Comparison of ENCODE assay signal across 32 cellular contexts in genomic region chr3:79039192-79039591, GRCh38.
DNase-seq lines count a peak whose midpoint lies in the region; ATAC-seq, FAIRE-seq and TF ChIP-seq lines count a peak whose summit lies in the region.
"Had no signal": no experiment of that assay in that cellular context is flagged by ENCODE, and none has a peak within 500 bp of the region (broad histone marks: within the 10 kb centered on the region; RNA-seq: fewer than 3 reads in every experiment).

No MANE protein-coding gene starts in this region.

- H3K27ac ChIP-seq in astrocyte (ENCODE audit: low read depth, low read length): no peak overlapping the region
- H3K27ac ChIP-seq: HL-60, right atrium auricular region, SJCRH30, spleen, thoracic aorta had no signal

- peaks cover 10% of the 10 kb centered on the region for H3K4me1 Mint-ChIP-seq in astrocyte (ENCODE audit: low read depth, unreplicated experiment)
- H3K4me1 Mint-ChIP-seq in osteocyte (ENCODE audit: unreplicated experiment): peaks cover 4% of the 10 kb centered on the region
- H3K4me1 Mint-ChIP-seq: activated naive CD8-positive, alpha-beta T cell treated with anti-CD3 and anti-CD28 coated beads for 36 hours; CD4-positive, CD25-positive, alpha-beta regulatory T cell; memory B cell; neural crest cell; stimulated activated naive CD8-positive, alpha-beta T cell treated with anti-CD3 and anti-CD28 coated beads, Interleukin-15, amount 100 ng/mL, for 72 hours had no signal

- H3K9me3 Mint-ChIP-seq in astrocyte (ENCODE audit: unreplicated experiment): no peaks in the 10 kb centered on the region
- H3K9me3 Mint-ChIP-seq in osteocyte (ENCODE audit: unreplicated experiment): no peaks in the 10 kb centered on the region
- H3K9me3 Mint-ChIP-seq in activated naive CD4-positive, alpha-beta T cell treated with anti-CD3 and anti-CD28 coated beads, Interleukin-2, amount 50 U/mL, for 72 hours: peaks cover 7 to 12% of the 10 kb centered on the region in 2 donors
- H3K9me3 Mint-ChIP-seq: activated naive CD8-positive, alpha-beta T cell treated with anti-CD3 and anti-CD28 coated beads for 36 hours; memory B cell; neural crest cell; stimulated activated naive CD8-positive, alpha-beta T cell treated with anti-CD3 and anti-CD28 coated beads, Interleukin-15, amount 100 ng/mL, for 72 hours had no signal

- no peaks in the 10 kb centered on the region for H3K79me2 ChIP-seq in astrocyte (ENCODE audit: insufficient read depth, low read length)

- no peaks in the 10 kb centered on the region for H3K36me3 ChIP-seq in astrocyte (ENCODE audit: insufficient read depth, low read length)
- H3K36me3 ChIP-seq: right atrium auricular region, SJCRH30, spleen, thoracic aorta had no signal

- H3K4me3 ChIP-seq in AG10803 (ENCODE audit: low read length): no peak overlapping the region
- H3K4me3 ChIP-seq in astrocyte (ENCODE audit: insufficient read depth, low read depth, low read length): no peak overlapping the region
- H3K4me3 ChIP-seq in fibroblast of the aortic adventitia (ENCODE audit: low read depth, low read length): no peak overlapping the region
- H3K4me3 ChIP-seq: right atrium auricular region, SJCRH30, spleen, thoracic aorta had no signal

- peaks cover 3% of the 10 kb centered on the region for H3K4me1 ChIP-seq in astrocyte (ENCODE audit: insufficient read depth, low read length)
- H3K4me1 ChIP-seq: right atrium auricular region, spleen had no signal

- H3K9ac ChIP-seq in astrocyte (ENCODE audit: low read length): no peak overlapping the region

- no peak overlapping the region for H2AFZ ChIP-seq in astrocyte (ENCODE audit: low read depth, low read length)

- H4K20me1 ChIP-seq in astrocyte (ENCODE audit: insufficient read depth, low read length): no peaks in the 10 kb centered on the region

- FAIRE-seq in astrocyte (lab: Jason Lieb, UNC): no peak
- FAIRE-seq: A204.1, GM18507, RCC 7860 had no signal

- H3K27me3 Mint-ChIP-seq in astrocyte (ENCODE audit: low read depth, unreplicated experiment) (no peaks in the 10 kb centered on the region), osteocyte (ENCODE audit: unreplicated experiment) (no peaks in the 10 kb centered on the region)
- H3K27me3 Mint-ChIP-seq: activated T-cell treated with anti-CD3 and anti-CD28 coated beads, Interleukin-2, amount 50 U/mL, for 24 hours; CD4-positive, CD25-positive, alpha-beta regulatory T cell; memory B cell; stimulated activated naive CD8-positive, alpha-beta T cell treated with anti-CD3 and anti-CD28 coated beads, Interleukin-15, amount 100 ng/mL, for 72 hours had no signal

- H3K36me3 Mint-ChIP-seq in astrocyte (ENCODE audit: low read depth, unreplicated experiment): no peaks in the 10 kb centered on the region
- no peaks in the 10 kb centered on the region for H3K36me3 Mint-ChIP-seq in osteocyte (ENCODE audit: unreplicated experiment)
- no peaks in the 10 kb centered on the region for H3K36me3 Mint-ChIP-seq in activated naive CD4-positive, alpha-beta T cell treated with anti-CD3 and anti-CD28 coated beads, Interleukin-2, amount 50 U/mL, for 72 hours
- H3K36me3 Mint-ChIP-seq: activated naive CD8-positive, alpha-beta T cell treated with anti-CD3 and anti-CD28 coated beads for 36 hours; CD4-positive, CD25-positive, alpha-beta regulatory T cell; memory B cell had no signal

- H3K27me3 ChIP-seq in astrocyte (ENCODE audit: insufficient read depth, low read length): no peaks in the 10 kb centered on the region
- H3K27me3 ChIP-seq: right atrium auricular region, SJCRH30, spleen had no signal

- H3K27ac Mint-ChIP-seq in astrocyte (ENCODE audit: unreplicated experiment) (no peak overlapping the region), osteocyte (ENCODE audit: unreplicated experiment) (no peak overlapping the region)
- no peak overlapping the region for H3K27ac Mint-ChIP-seq in activated naive CD4-positive, alpha-beta T cell treated with anti-CD3 and anti-CD28 coated beads, Interleukin-2, amount 50 U/mL, for 72 hours
- H3K27ac Mint-ChIP-seq: activated naive CD8-positive, alpha-beta T cell treated with anti-CD3 and anti-CD28 coated beads for 36 hours; activated T-cell treated with anti-CD3 and anti-CD28 coated beads, Interleukin-2, amount 50 U/mL, for 24 hours; CD4-positive, CD25-positive, alpha-beta regulatory T cell; memory B cell; stimulated activated naive CD8-positive, alpha-beta T cell treated with anti-CD3 and anti-CD28 coated beads, Interleukin-15, amount 100 ng/mL, for 72 hours had no signal

- ATAC-seq in activated naive CD4-positive, alpha-beta T cell treated with anti-CD3 and anti-CD28 coated beads, Interleukin-2, amount 50 U/mL, for 72 hours: no peak
- no peak for ATAC-seq in GM19035 (IDR thresholded peaks at IDR 0.05; ENCODE audit: unreplicated experiment)
- ATAC-seq: left lobe of liver; stimulated activated naive CD8-positive, alpha-beta T cell treated with anti-CD3 and anti-CD28 coated beads, Interleukin-15, amount 100 ng/mL, for 72 hours had no signal

- TF ChIP-seq CTCF in AG10803 (conservative IDR thresholded peaks at IDR 0.05; ENCODE audit: low read length) (no peak), astrocyte (IDR thresholded peaks at IDR 0.05; ENCODE audit: insufficient read depth, low read depth, low read length) (no peak), fibroblast of the aortic adventitia (IDR thresholded peaks at IDR 0.05; ENCODE audit: insufficient read depth, low read length) (no peak), osteocyte (IDR thresholded peaks at IDR 0.05) (no peak)

- DNase-seq in AG10803 (ENCODE audit: low read depth) (peak; percentile 25), LHCN-M2 (ENCODE audit: low read depth) (peak; percentile 35), astrocyte (ENCODE audit: low read depth) (peak; percentile 29), fibroblast of the aortic adventitia (ENCODE audit: low read depth) (peak; percentile 59), osteocyte (ENCODE audit: extremely low spot score, unreplicated experiment) (no peak), dermis blood vessel endothelial cell (no peak)
- DNase-seq in activated naive CD4-positive, alpha-beta T cell treated with anti-CD3 and anti-CD28 coated beads, Interleukin-2, amount 50 U/mL, for 72 hours (ENCODE audit: low spot score in 2 of 2): no peak
- DNase-seq: activated CD4-positive, alpha-beta T cell treated with anti-CD3 and anti-CD28 coated beads, Interleukin-2, amount 50 U/mL, for 1 hour; activated CD4-positive, CD25-positive, alpha-beta regulatory T cell; activated effector memory CD4-positive, alpha-beta T cell treated with anti-CD3 and anti-CD28 coated beads, Interleukin-2, amount 50 U/mL, for 16 hours; activated naive CD8-positive, alpha-beta T cell treated with anti-CD3 and anti-CD28 coated beads for 36 hours; activated T-cell treated with anti-CD3 and anti-CD28 coated beads, Interleukin-2, amount 50 U/mL, for 24 hours; AML-193; CD4-positive, CD25-positive, alpha-beta regulatory T cell; cerebellar nuclear complex; H7; NCI-H1436 treated with DMSO at 0.1 percent for 48 hours; NCI-H748 treated with DMSO at 0.1 percent for 48 hours; SJCRH30; spleen; stimulated activated CD4-positive, alpha-beta T cell treated with anti-CD3 and anti-CD28 coated beads, Interleukin-2, amount 100 ng/mL, for 24 hours; stimulated activated naive CD8-positive, alpha-beta T cell treated with anti-CD3 and anti-CD28 coated beads, Interleukin-15, amount 100 ng/mL, for 72 hours had no signal

- H3K9me3 ChIP-seq in astrocyte (ENCODE audit: insufficient read depth, low read depth, low read length): no peaks in the 10 kb centered on the region
- H3K9me3 ChIP-seq: right atrium auricular region, SJCRH30, spleen, thoracic aorta had no signal

- H3K4me3 Mint-ChIP-seq in astrocyte (ENCODE audit: unreplicated experiment) (no peak overlapping the region), osteocyte (ENCODE audit: unreplicated experiment) (no peak overlapping the region)
- H3K4me3 Mint-ChIP-seq: activated naive CD8-positive, alpha-beta T cell treated with anti-CD3 and anti-CD28 coated beads for 36 hours; activated T-cell treated with anti-CD3 and anti-CD28 coated beads, Interleukin-2, amount 50 U/mL, for 24 hours; CD4-positive, CD25-positive, alpha-beta regulatory T cell; memory B cell; neural crest cell; stimulated activated naive CD8-positive, alpha-beta T cell treated with anti-CD3 and anti-CD28 coated beads, Interleukin-15, amount 100 ng/mL, for 72 hours had no signal

- no peak overlapping the region for H3K4me2 ChIP-seq in astrocyte (ENCODE audit: low read length)

Comparison
In these comparisons a context has a peak if more than half of its experiments do, and no peak if none do; other contexts are left out.
1. DNase-seq: peak in AG10803 (single experiment), LHCN-M2 (single experiment), astrocyte (single experiment) and fibroblast of the aortic adventitia (single experiment); none in osteocyte (single experiment), activated naive CD4-positive, alpha-beta T cell treated with anti-CD3 and anti-CD28 coated beads, Interleukin-2, amount 50 U/mL, for 72 hours (0 of 2) and dermis blood vessel endothelial cell (single experiment).